Comparison of ENCODE assay signal across 1 cellular context in genomic region chr2:217713395-217714267, GRCh38.
TF ChIP-seq lines count a peak whose summit lies in the region.

No MANE protein-coding gene starts in this region.

TF ChIP-seq in HepG2, 621 proteins besides CTCF, POLR2A, EP300 and RAD21 (continued from another document and continues in another):
- TF ChIP-seq ZNF883 (CRISPR knock-in tag; IDR thresholded peaks at IDR 0.05; ENCODE audit: not compliant biosample characterization) (no peak), THAP7 (CRISPR knock-in tag; IDR thresholded peaks at IDR 0.05) (no peak), SKI (IDR thresholded peaks at IDR 0.05; ENCODE audit: partially characterized antibody) (no peak), HNF4G (IDR thresholded peaks at IDR 0.05; ENCODE audit: borderline replicate concordance, low read depth, low read length) (no peak), HNF4G (CRISPR knock-in tag; IDR thresholded peaks at IDR 0.05; ENCODE audit: borderline replicate concordance, low read depth) (peak; percentile 9; the same call in 1 of the 2 replicates), ZNF503 (CRISPR knock-in tag; IDR thresholded peaks at IDR 0.05) (no peak), ZNF121 (CRISPR knock-in tag; IDR thresholded peaks at IDR 0.05) (no peak), ZNF558 (CRISPR knock-in tag; IDR thresholded peaks at IDR 0.05; ENCODE audit: borderline replicate concordance) (no peak), ZNF781 (CRISPR knock-in tag; IDR thresholded peaks at IDR 0.05; ENCODE audit: borderline replicate concordance, not compliant biosample characterization) (no peak), HMGXB4 (CRISPR knock-in tag; IDR thresholded peaks at IDR 0.05; ENCODE audit: borderline replicate concordance in 1 of 2, low read depth in 1 of 2) (no peak), PRDM15 (CRISPR knock-in tag; IDR thresholded peaks at IDR 0.05) (peak; percentile 28; the same call in 1 of the 2 replicates), THAP11 (CRISPR knock-in tag; IDR thresholded peaks at IDR 0.05) (no peak), PHB2 (IDR thresholded peaks at IDR 0.05; ENCODE audit: partially characterized antibody) (no peak), GLMP (CRISPR knock-in tag; IDR thresholded peaks at IDR 0.05; ENCODE audit: borderline replicate concordance) (no peak), ZBTB38 (CRISPR knock-in tag; IDR thresholded peaks at IDR 0.05) (no peak), MAFK (conservative IDR thresholded peaks at IDR 0.05 in 1 of 2, IDR thresholded peaks at IDR 0.05 in 1 of 2; ENCODE audit: low read length in 2 of 2) (peak; percentile 3 to 34; a peak in 2 of 4 replicates), ZMYM4 (CRISPR knock-in tag; IDR thresholded peaks at IDR 0.05) (0 out of 2 replicates have a peak, but pooled peaks have one; percentile 4), ZC3H13 (CRISPR knock-in tag; IDR thresholded peaks at IDR 0.05) (no peak), ZNF333 (CRISPR knock-in tag; IDR thresholded peaks at IDR 0.05; ENCODE audit: borderline replicate concordance) (no peak), ZNF232 (CRISPR knock-in tag; IDR thresholded peaks at IDR 0.05; ENCODE audit: borderline replicate concordance) (no peak), ZKSCAN5 (CRISPR knock-in tag; IDR thresholded peaks at IDR 0.05) (no peak), ZNF367 (CRISPR knock-in tag; IDR thresholded peaks at IDR 0.05; ENCODE audit: borderline replicate concordance) (no peak), ZNF800 (CRISPR knock-in tag; IDR thresholded peaks at IDR 0.05) (0 out of 2 replicates have a peak, but pooled peaks have one; percentile 38), FLYWCH1 (CRISPR knock-in tag; IDR thresholded peaks at IDR 0.05) (no peak), ZNF672 (CRISPR knock-in tag; IDR thresholded peaks at IDR 0.05) (no peak), ZNF747 (CRISPR knock-in tag; IDR thresholded peaks at IDR 0.05; ENCODE audit: borderline replicate concordance) (no peak), MAZ (IDR thresholded peaks at IDR 0.05; ENCODE audit: borderline replicate concordance, low read depth, low read length) (no peak), MAZ (CRISPR knock-in tag; IDR thresholded peaks at IDR 0.05; ENCODE audit: low read depth) (no peak), CBFB (CRISPR knock-in tag; IDR thresholded peaks at IDR 0.05) (no peak), CHD4 (IDR thresholded peaks at IDR 0.05; ENCODE audit: borderline replicate concordance, low read length) (no peak), BHLHE40 (IDR thresholded peaks at IDR 0.05; ENCODE audit: low read length) (no peak), ZNF180 (CRISPR knock-in tag; IDR thresholded peaks at IDR 0.05; ENCODE audit: borderline replicate concordance, low read depth) (no peak), KLF12 (CRISPR knock-in tag; IDR thresholded peaks at IDR 0.05; ENCODE audit: borderline replicate concordance) (no peak), ZNF24 (IDR thresholded peaks at IDR 0.05) (peak; percentile 29; the same call in 1 of the 2 replicates), SAFB2 (CRISPR knock-in tag; IDR thresholded peaks at IDR 0.05; ENCODE audit: borderline replicate concordance, low read depth) (0 out of 2 replicates have a peak, but pooled peaks have one; percentile 34), PRMT3 (CRISPR knock-in tag; IDR thresholded peaks at IDR 0.05; ENCODE audit: borderline replicate concordance, low read depth) (no peak), ZNF256 (CRISPR knock-in tag; conservative IDR thresholded peaks at IDR 0.05) (0 out of 2 replicates have a peak, but pooled peaks have one; percentile 31), ZSCAN21 (CRISPR knock-in tag; IDR thresholded peaks at IDR 0.05; ENCODE audit: borderline replicate concordance) (no peak), NFRKB (IDR thresholded peaks at IDR 0.05) (no peak), ZFP36L1 (CRISPR knock-in tag; IDR thresholded peaks at IDR 0.05) (no peak), ZNF382 (CRISPR knock-in tag; IDR thresholded peaks at IDR 0.05; ENCODE audit: borderline replicate concordance) (no peak), ZBTB26 (CRISPR knock-in tag; IDR thresholded peaks at IDR 0.05; ENCODE audit: borderline replicate concordance) (0 out of 2 replicates have a peak, but pooled peaks have one; percentile 56), ZNF329 (CRISPR knock-in tag; IDR thresholded peaks at IDR 0.05; ENCODE audit: low read depth) (no peak), SNAI1 (CRISPR knock-in tag; IDR thresholded peaks at IDR 0.05; ENCODE audit: borderline replicate concordance) (no peak), ZNF10 (CRISPR knock-in tag; IDR thresholded peaks at IDR 0.05; ENCODE audit: borderline replicate concordance, low read depth) (no peak), REL (CRISPR knock-in tag; conservative IDR thresholded peaks at IDR 0.05) (no peak), ZNF441 (CRISPR knock-in tag; IDR thresholded peaks at IDR 0.05; ENCODE audit: borderline replicate concordance) (no peak), JUND (CRISPR knock-in tag; IDR thresholded peaks at IDR 0.05) (no peak), HBP1 (CRISPR knock-in tag; IDR thresholded peaks at IDR 0.05; ENCODE audit: low read depth) (no peak), AHR (CRISPR knock-in tag; IDR thresholded peaks at IDR 0.05) (no peak), FOXO4 (CRISPR knock-in tag; conservative IDR thresholded peaks at IDR 0.05) (no peak), ZNF138 (CRISPR knock-in tag; IDR thresholded peaks at IDR 0.05; ENCODE audit: low read depth) (no peak)
